In the genomic region with DNA sequence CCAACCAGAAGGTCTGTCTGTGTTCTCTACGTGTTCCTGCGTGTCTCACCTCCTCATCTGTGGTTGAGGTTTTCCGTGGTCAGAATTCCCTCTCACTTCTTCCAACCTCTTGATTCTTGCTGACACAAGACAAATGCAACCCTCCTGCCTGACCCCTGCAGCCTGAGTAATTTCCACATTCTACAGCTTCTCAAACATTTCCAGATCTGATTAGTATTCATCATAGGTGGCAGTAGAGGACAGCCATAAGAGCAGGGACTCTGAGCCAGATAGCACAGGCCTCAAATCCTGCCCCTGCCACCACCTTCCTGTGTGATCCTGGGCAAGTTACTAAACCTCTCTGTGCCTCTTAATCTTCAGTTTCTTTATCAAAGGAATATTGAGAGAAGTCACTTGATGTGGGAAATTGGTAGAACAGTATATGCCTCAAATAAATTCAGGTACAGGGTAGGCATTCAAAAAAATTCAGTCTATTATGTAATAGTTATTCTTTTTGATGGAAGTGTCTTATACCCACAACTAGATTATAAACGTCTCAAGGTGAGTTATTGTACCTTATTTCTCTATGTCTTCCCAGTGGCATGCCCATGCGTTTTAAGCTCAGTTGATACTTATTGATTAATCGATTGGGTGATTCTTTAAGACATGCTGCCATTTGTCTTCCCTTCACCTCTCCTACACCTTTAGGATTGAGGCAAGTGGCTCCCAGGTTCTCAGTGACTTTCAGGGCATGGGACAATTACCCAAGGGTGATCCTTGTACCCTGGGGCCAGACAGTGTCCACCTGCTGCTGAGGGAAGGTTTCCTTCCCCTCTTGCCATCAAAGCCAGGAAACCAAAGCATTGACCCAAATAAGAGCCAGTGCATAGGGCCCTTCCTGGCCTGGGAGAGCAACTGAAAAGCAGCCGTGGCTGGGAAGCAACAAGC, we compare ENCODE assay signal across 16 cellular contexts. TPM values are rescaled to one million over a fixed set of nuclear protein-coding genes. Genes with fewer than 3 reads are reported as not detected.
DNase-seq lines count a peak whose midpoint lies in the region; ATAC-seq and TF ChIP-seq lines count a peak whose summit lies in the region.
"Had no signal": no experiment of that assay in that cellular context is flagged by ENCODE, and none has a peak within 500 bp of the region (broad histone marks: within the 10 kb centered on the region; RNA-seq: fewer than 3 reads in every experiment).

No MANE protein-coding gene starts in this region.

- intact Hi-C loops in left ventricle myocardium inferior (cut with micrococcal nuclease): no loop called here

- H3K79me2 ChIP-seq in KMS-11 (ENCODE audit: insufficient read depth, low read depth): peaks cover 28% of the 10 kb centered on the region; the same call in 1 of the 2 replicates

- no peak overlapping the region for H3K9ac ChIP-seq in KMS-11

- no peaks in the 10 kb centered on the region for H3K27me3 Mint-ChIP-seq in activated naive CD8-positive, alpha-beta T cell treated with anti-CD3 and anti-CD28 coated beads, Interleukin-2, amount 50 U/mL, for 24 hours
- H3K27me3 Mint-ChIP-seq in progenitor cell of endocrine pancreas: peaks cover 4% of the 10 kb centered on the region

- no peaks in the 10 kb centered on the region for H3K9me3 ChIP-seq in left ventricle myocardium inferior (replicated peaks)
- H3K9me3 ChIP-seq: breast epithelium, heart left ventricle, SJCRH30, spleen had no signal

- no peaks in the 10 kb centered on the region for H4K20me1 ChIP-seq in KMS-11 (ENCODE audit: insufficient read depth)

- no peak overlapping the region for H3K4me3 Mint-ChIP-seq in activated naive CD8-positive, alpha-beta T cell treated with anti-CD3 and anti-CD28 coated beads, Interleukin-2, amount 50 U/mL, for 24 hours
- H3K4me3 Mint-ChIP-seq in progenitor cell of endocrine pancreas (ENCODE audit: low read depth): no peak overlapping the region

- TF ChIP-seq CTCF in KMS-11 (conservative IDR thresholded peaks at IDR 0.05; ENCODE audit: low read depth, low read length) (0 out of 2 replicates have a peak, but pooled peaks have one; percentile 40), progenitor cell of endocrine pancreas (IDR thresholded peaks at IDR 0.05; ENCODE audit: unreplicated experiment) (no peak), left ventricle myocardium inferior (IDR thresholded peaks at IDR 0.05; ENCODE audit: borderline replicate concordance) (no peak)

- H3K4me2 ChIP-seq in KMS-11: no peak overlapping the region

- H3K4me1 Mint-ChIP-seq in activated naive CD8-positive, alpha-beta T cell treated with anti-CD3 and anti-CD28 coated beads, Interleukin-2, amount 50 U/mL, for 24 hours: peaks cover 25% of the 10 kb centered on the region
- H3K4me1 Mint-ChIP-seq in progenitor cell of endocrine pancreas (ENCODE audit: low read depth): peaks cover 31% of the 10 kb centered on the region

- no peaks in the 10 kb centered on the region for H3K27me3 ChIP-seq in KMS-11 (ENCODE audit: insufficient read depth, low read depth)
- peaks cover 3% of the 10 kb centered on the region for H3K27me3 ChIP-seq in left ventricle myocardium inferior (ENCODE audit: low read depth)
- H3K27me3 ChIP-seq: breast epithelium, heart left ventricle, SJCRH30, spleen had no signal

- no peak overlapping the region for H2AFZ ChIP-seq in KMS-11 (ENCODE audit: low read depth)

- H3K4me1 ChIP-seq in KMS-11 (ENCODE audit: low read depth, poor library complexity, severe bottlenecking) (peaks cover 56% of the 10 kb centered on the region), left ventricle myocardium inferior (no peaks in the 10 kb centered on the region)
- H3K4me1 ChIP-seq: breast epithelium, heart left ventricle, SJCRH30 had no signal

- no peak overlapping the region for H3K27ac Mint-ChIP-seq in activated naive CD8-positive, alpha-beta T cell treated with anti-CD3 and anti-CD28 coated beads, Interleukin-2, amount 50 U/mL, for 24 hours
- peak overlapping the region; percentile 22 for H3K27ac Mint-ChIP-seq in progenitor cell of endocrine pancreas
- H3K27ac Mint-ChIP-seq: activated T-helper 2 cell treated with anti-CD3 and anti-CD28 coated beads, Interferon-gamma antibody, Interleukin-2, Interleukin-4, amounts not matched to agents 10 μg/mL and 5 μg/mL and 100 μg/mL, durations not matched to agents 14 hours and 24 hours and 36 hours had no signal

- H3K4me3 ChIP-seq in KMS-11 (IDR thresholded peaks at IDR 0.05; ENCODE audit: insufficient read depth, low read depth, low read length) (no peak overlapping the region), left ventricle myocardium inferior (no peak overlapping the region)
- H3K4me3 ChIP-seq: breast epithelium, heart left ventricle, SJCRH30, spleen had no signal

- peaks cover 5% of the 10 kb centered on the region for H3K36me3 Mint-ChIP-seq in activated naive CD8-positive, alpha-beta T cell treated with anti-CD3 and anti-CD28 coated beads, Interleukin-2, amount 50 U/mL, for 24 hours (ENCODE audit: low read depth)
- no peaks in the 10 kb centered on the region for H3K36me3 Mint-ChIP-seq in progenitor cell of endocrine pancreas (ENCODE audit: insufficient read depth)

- peak; percentile 14 for DNase-seq in NCI-H2171 treated with DMSO at 0.1 percent for 48 hours (lab: John Stamatoyannopoulos, UW)
- no peak for DNase-seq in NCI-H2171 (lab: John Stamatoyannopoulos, UW)
- DNase-seq in activated naive CD8-positive, alpha-beta T cell treated with anti-CD3 and anti-CD28 coated beads, Interleukin-2, amount 50 U/mL, for 24 hours: no peak
- no peak for DNase-seq in progenitor cell of endocrine pancreas (ENCODE audit: low spot score, unreplicated experiment)
- DNase-seq in left ventricle myocardium inferior: no peak
- DNase-seq in medulla oblongata (ENCODE audit: extremely low spot score): no peak
- DNase-seq: activated CD4-positive, CD25-positive, alpha-beta regulatory T cell treated with anti-CD3 and anti-CD28 coated beads, Interleukin-2, amount 50 U/mL, for 72 hours; heart left ventricle; NCI-H510A treated with DMSO at 0.1 percent for 48 hours; occipital lobe; SJCRH30; spleen had no signal

- 0 out of 2 replicates have a peak, but pooled peaks cover 4% of the 10 kb centered on the region for H3K36me3 ChIP-seq in KMS-11 (ENCODE audit: insufficient read depth)
- no peaks in the 10 kb centered on the region for H3K36me3 ChIP-seq in left ventricle myocardium inferior
- H3K36me3 ChIP-seq: breast epithelium, heart left ventricle, SJCRH30 had no signal

- H3K9me3 Mint-ChIP-seq in activated naive CD8-positive, alpha-beta T cell treated with anti-CD3 and anti-CD28 coated beads, Interleukin-2, amount 50 U/mL, for 24 hours: no peaks in the 10 kb centered on the region
- no peaks in the 10 kb centered on the region for H3K9me3 Mint-ChIP-seq in progenitor cell of endocrine pancreas (ENCODE audit: low read depth)
- H3K9me3 Mint-ChIP-seq: activated T-helper 2 cell treated with anti-CD3 and anti-CD28 coated beads, Interferon-gamma antibody, Interleukin-2, Interleukin-4, amounts not matched to agents 10 μg/mL and 5 μg/mL and 100 μg/mL, durations not matched to agents 14 hours and 24 hours and 36 hours had no signal

- peak; percentile 78 for ATAC-seq in activated naive CD8-positive, alpha-beta T cell treated with anti-CD3 and anti-CD28 coated beads, Interleukin-2, amount 50 U/mL, for 24 hours
- no peak for ATAC-seq in GM21825 (IDR thresholded peaks at IDR 0.05; ENCODE audit: unreplicated experiment)

- H3K27ac ChIP-seq in KMS-11: no peak overlapping the region
- H3K27ac ChIP-seq in left ventricle myocardium inferior (replicated peaks): no peak overlapping the region
- H3K27ac ChIP-seq: breast epithelium, heart left ventricle, SJCRH30 had no signal

RNA-seq across cellular contexts. Expression of a gene that starts 19.6 kb away (rescaled TPM):
- total RNA-seq in progenitor cell of endocrine pancreas: 0.43 and 0.58 TPM in 2 replicates
- 0.05 TPM for total RNA-seq in left ventricle myocardium inferior
- total RNA-seq: occipital lobe, SJCRH30 had no signal
